ENCODE assay signal across 16 cellular contexts in genomic region chr4:130814896-130815295, GRCh38.
"Had no signal": no experiment of that assay in that cellular context is flagged by ENCODE, and none has a peak within 500 bp of the region (broad histone marks: within the 10 kb centered on the region; RNA-seq: fewer than 3 reads in every experiment).

No MANE protein-coding gene starts in this region.

- H3K27ac Mint-ChIP-seq: activated CD4-positive, alpha-beta memory T cell treated with anti-CD3 and anti-CD28 coated beads for 36 hours; activated T-cell treated with anti-CD3 and anti-CD28 coated beads, Interleukin-2, amount 50 U/mL, for 24 hours; dendritic cell treated with granulocyte-macrophage colony-stimulating factor and Interleukin-4, amounts not matched to agents 40 ng/mL and 50 ng/mL, for 4 days; mesothelial cell of epicardium had no signal

- H3K4me3 Mint-ChIP-seq: activated CD4-positive, alpha-beta memory T cell treated with anti-CD3 and anti-CD28 coated beads for 36 hours; activated T-cell treated with anti-CD3 and anti-CD28 coated beads, Interleukin-2, amount 50 U/mL, for 24 hours; dendritic cell treated with granulocyte-macrophage colony-stimulating factor and Interleukin-4, amounts not matched to agents 40 ng/mL and 50 ng/mL, for 4 days; mesothelial cell of epicardium; neural crest cell had no signal

- H3K36me3 Mint-ChIP-seq: activated CD4-positive, alpha-beta memory T cell treated with anti-CD3 and anti-CD28 coated beads for 36 hours had no signal

- H3K4me1 Mint-ChIP-seq: mesothelial cell of epicardium, neural crest cell had no signal

- H3K9me3 Mint-ChIP-seq: dendritic cell treated with granulocyte-macrophage colony-stimulating factor and Interleukin-4, amounts not matched to agents 40 ng/mL and 50 ng/mL, for 4 days had no signal

- DNase-seq: activated CD4-positive, alpha-beta memory T cell treated with anti-CD3 and anti-CD28 coated beads for 36 hours; activated CD4-positive, alpha-beta T cell treated with anti-CD3 and anti-CD28 coated beads for 1 hour; activated naive CD4-positive, alpha-beta T cell treated with anti-CD3 and anti-CD28 coated beads, Interleukin-2, amount 50 U/mL, for 16 hours; activated T-cell treated with anti-CD3 and anti-CD28 coated beads, Interleukin-2, amount 50 U/mL, for 24 hours; effector memory CD4-positive, alpha-beta T cell; foreskin melanocyte; heart left ventricle; left cardiac atrium; right cardiac atrium; stimulated activated CD4-positive, alpha-beta T cell treated with anti-CD3 and anti-CD28 coated beads, Interleukin-15, amount 100 ng/mL, for 24 hours; stimulated activated CD4-positive, alpha-beta T cell treated with anti-CD3 and anti-CD28 coated beads, Interleukin-4, amount 100 ng/mL, for 24 hours; stimulated activated naive CD4-positive, alpha-beta T cell; tibial artery had no signal

- ATAC-seq: heart left ventricle, left cardiac atrium, right cardiac atrium had no signal

- H3K27me3 Mint-ChIP-seq: activated CD4-positive, alpha-beta memory T cell treated with anti-CD3 and anti-CD28 coated beads for 36 hours; activated T-cell treated with anti-CD3 and anti-CD28 coated beads, Interleukin-2, amount 50 U/mL, for 24 hours; dendritic cell treated with granulocyte-macrophage colony-stimulating factor and Interleukin-4, amounts not matched to agents 40 ng/mL and 50 ng/mL, for 4 days had no signal
